1 cellular context compared by ENCODE assay signal in the genomic region with DNA sequence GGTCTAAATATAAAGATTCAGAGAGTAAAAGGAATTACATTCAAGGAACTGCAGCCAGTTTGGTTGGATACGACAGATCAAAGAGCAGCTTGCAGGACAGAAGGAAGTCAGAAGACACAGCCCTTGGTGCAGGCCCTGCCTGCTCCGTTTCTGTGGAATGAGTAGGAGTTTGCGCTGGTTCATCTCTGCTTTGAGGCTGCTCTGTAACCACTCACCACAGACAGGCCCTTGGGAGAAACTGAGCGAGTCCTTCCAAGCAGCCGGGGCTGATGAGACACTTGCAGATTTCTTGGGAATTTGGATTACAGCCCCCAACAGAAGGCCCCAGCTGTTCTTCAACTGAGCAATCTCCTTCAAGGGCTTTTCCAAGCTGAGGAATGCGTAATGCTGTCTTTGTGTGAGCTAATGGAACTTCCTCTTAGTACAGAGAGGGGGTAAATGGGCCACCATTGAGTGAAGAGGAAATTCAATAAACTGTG.
TF ChIP-seq lines count a peak whose summit lies in the region.

No MANE protein-coding gene starts in this region.

TF ChIP-seq in K562, 482 proteins besides CTCF, POLR2A, EP300 and RAD21 (continued from another document and continues in another):
- TF ChIP-seq, protein P1, sequence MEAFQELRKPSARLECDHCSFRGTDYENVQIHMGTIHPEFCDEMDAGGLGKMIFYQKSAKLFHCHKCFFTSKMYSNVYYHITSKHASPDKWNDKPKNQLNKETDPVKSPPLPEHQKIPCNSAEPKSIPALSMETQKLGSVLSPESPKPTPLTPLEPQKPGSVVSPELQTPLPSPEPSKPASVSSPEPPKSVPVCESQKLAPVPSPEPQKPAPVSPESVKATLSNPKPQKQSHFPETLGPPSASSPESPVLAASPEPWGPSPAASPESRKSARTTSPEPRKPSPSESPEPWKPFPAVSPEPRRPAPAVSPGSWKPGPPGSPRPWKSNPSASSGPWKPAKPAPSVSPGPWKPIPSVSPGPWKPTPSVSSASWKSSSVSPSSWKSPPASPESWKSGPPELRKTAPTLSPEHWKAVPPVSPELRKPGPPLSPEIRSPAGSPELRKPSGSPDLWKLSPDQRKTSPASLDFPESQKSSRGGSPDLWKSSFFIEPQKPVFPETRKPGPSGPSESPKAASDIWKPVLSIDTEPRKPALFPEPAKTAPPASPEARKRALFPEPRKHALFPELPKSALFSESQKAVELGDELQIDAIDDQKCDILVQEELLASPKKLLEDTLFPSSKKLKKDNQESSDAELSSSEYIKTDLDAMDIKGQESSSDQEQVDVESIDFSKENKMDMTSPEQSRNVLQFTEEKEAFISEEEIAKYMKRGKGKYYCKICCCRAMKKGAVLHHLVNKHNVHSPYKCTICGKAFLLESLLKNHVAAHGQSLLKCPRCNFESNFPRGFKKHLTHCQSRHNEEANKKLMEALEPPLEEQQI (IDR thresholded peaks at IDR 0.05) = no peak
- no peak for TF ChIP-seq TEAD2 (tag; IDR thresholded peaks at IDR 0.05)
- TF ChIP-seq MBD2 (IDR thresholded peaks at IDR 0.05; ENCODE audit: borderline replicate concordance, low read depth) = 0 out of 2 replicates have a peak, but pooled peaks have one; percentile 42
- no peak for TF ChIP-seq EWSR1 (IDR thresholded peaks at IDR 0.05; ENCODE audit: borderline replicate concordance, low read depth, partially characterized antibody)
- TF ChIP-seq ZNF263 (CRISPR knock-in tag; IDR thresholded peaks at IDR 0.05; ENCODE audit: borderline replicate concordance) = 0 out of 2 replicates have a peak, but pooled peaks have one; percentile 19
- TF ChIP-seq, protein P2, sequence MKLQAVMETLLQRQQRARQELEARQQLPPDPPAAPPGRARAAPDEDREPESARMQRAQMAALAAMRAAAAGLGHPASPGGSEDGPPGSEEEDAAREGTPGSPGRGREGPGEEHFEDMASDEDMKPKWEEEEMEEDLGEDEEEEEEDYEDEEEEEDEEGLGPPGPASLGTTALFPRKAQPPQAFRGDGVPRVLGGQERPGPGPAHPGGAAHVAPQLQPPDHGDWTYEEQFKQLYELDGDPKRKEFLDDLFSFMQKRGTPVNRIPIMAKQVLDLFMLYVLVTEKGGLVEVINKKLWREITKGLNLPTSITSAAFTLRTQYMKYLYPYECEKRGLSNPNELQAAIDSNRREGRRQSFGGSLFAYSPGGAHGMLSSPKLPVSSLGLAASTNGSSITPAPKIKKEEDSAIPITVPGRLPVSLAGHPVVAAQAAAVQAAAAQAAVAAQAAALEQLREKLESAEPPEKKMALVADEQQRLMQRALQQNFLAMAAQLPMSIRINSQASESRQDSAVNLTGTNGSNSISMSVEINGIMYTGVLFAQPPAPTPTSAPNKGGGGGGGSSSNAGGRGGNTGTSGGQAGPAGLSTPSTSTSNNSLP (IDR thresholded peaks at IDR 0.05; ENCODE audit: borderline replicate concordance, low read depth, low read length) = no peak
- TF ChIP-seq, protein P3, sequence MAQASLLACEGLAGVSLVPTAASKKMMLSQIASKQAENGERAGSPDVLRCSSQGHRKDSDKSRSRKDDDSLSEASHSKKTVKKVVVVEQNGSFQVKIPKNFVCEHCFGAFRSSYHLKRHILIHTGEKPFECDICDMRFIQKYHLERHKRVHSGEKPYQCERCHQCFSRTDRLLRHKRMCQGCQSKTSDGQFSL (CRISPR knock-in tag; IDR thresholded peaks at IDR 0.05) = no peak
- TF ChIP-seq, protein P3 (tag; IDR thresholded peaks at IDR 0.05) = peak in 1 of 2 experiments; percentile 65; a peak in 2 of 4 replicates
- TF ChIP-seq HOXB6 (CRISPR knock-in tag; IDR thresholded peaks at IDR 0.05; ENCODE audit: borderline replicate concordance) = no peak
- no peak for TF ChIP-seq HMG20A (CRISPR knock-in tag; conservative IDR thresholded peaks at IDR 0.05)
- no peak for TF ChIP-seq MEF2D (tag; conservative IDR thresholded peaks at IDR 0.05; ENCODE audit: low read depth)
- 0 out of 3 replicates have a peak, but pooled peaks of 1 of the 2 experiments have one; percentile 20 for TF ChIP-seq CBX3 (IDR thresholded peaks at IDR 0.05; ENCODE audit: borderline replicate concordance in 1 of 2, low read length in 2 of 2)
- TF ChIP-seq ZNF197 (CRISPR knock-in tag; IDR thresholded peaks at IDR 0.05; ENCODE audit: low read depth) = peak; percentile 30; the same call in 1 of the 2 replicates
- peak; percentile 45; the same call in 1 of the 2 replicates for TF ChIP-seq ARID1B (IDR thresholded peaks at IDR 0.05)
- TF ChIP-seq, protein P4, sequence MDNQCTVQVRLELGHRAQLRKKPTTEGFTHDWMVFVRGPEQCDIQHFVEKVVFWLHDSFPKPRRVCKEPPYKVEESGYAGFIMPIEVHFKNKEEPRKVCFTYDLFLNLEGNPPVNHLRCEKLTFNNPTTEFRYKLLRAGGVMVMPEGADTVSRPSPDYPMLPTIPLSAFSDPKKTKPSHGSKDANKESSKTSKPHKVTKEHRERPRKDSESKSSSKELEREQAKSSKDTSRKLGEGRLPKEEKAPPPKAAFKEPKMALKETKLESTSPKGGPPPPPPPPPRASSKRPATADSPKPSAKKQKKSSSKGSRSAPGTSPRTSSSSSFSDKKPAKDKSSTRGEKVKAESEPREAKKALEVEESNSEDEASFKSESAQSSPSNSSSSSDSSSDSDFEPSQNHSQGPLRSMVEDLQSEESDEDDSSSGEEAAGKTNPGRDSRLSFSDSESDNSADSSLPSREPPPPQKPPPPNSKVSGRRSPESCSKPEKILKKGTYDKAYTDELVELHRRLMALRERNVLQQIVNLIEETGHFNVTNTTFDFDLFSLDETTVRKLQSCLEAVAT (IDR thresholded peaks at IDR 0.05) = 0 out of 4 replicates have a peak, but pooled peaks of 1 of the 2 experiments have one; percentile 13
- TF ChIP-seq, protein P5, sequence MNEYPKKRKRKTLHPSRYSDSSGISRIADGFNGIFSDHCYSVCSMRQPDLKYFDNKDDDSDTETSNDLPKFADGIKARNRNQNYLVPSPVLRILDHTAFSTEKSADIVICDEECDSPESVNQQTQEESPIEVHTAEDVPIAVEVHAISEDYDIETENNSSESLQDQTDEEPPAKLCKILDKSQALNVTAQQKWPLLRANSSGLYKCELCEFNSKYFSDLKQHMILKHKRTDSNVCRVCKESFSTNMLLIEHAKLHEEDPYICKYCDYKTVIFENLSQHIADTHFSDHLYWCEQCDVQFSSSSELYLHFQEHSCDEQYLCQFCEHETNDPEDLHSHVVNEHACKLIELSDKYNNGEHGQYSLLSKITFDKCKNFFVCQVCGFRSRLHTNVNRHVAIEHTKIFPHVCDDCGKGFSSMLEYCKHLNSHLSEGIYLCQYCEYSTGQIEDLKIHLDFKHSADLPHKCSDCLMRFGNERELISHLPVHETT (CRISPR knock-in tag; conservative IDR thresholded peaks at IDR 0.05 in 1 of 2, IDR thresholded peaks at IDR 0.05 in 1 of 2) = peak in 1 of 2 experiments; percentile 86; a peak in 1 of 4 replicates
- TF ChIP-seq SMAD4 (CRISPR knock-in tag; conservative IDR thresholded peaks at IDR 0.05) = peak; percentile 65; the same call in 1 of the 2 replicates
- TF ChIP-seq, protein P6, sequence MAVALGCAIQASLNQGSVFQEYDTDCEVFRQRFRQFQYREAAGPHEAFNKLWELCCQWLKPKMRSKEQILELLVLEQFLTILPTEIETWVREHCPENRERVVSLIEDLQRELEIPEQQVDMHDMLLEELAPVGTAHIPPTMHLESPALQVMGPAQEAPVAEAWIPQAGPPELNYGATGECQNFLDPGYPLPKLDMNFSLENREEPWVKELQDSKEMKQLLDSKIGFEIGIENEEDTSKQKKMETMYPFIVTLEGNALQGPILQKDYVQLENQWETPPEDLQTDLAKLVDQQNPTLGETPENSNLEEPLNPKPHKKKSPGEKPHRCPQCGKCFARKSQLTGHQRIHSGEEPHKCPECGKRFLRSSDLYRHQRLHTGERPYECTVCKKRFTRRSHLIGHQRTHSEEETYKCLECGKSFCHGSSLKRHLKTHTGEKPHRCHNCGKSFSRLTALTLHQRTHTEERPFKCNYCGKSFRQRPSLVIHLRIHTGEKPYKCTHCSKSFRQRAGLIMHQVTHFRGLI (CRISPR knock-in tag; IDR thresholded peaks at IDR 0.05) = no peak
- peak; percentile 10 for TF ChIP-seq TBP (optimal IDR thresholded peaks at IDR 0.05; ENCODE audit: low read depth, low read length)
- TF ChIP-seq NCOA1 (IDR thresholded peaks at IDR 0.05; ENCODE audit: low read depth) = 0 out of 2 replicates have a peak, but pooled peaks have one; percentile 4
- no peak for TF ChIP-seq NUFIP1 (IDR thresholded peaks at IDR 0.05; ENCODE audit: partially characterized antibody)
- TF ChIP-seq, protein P7, sequence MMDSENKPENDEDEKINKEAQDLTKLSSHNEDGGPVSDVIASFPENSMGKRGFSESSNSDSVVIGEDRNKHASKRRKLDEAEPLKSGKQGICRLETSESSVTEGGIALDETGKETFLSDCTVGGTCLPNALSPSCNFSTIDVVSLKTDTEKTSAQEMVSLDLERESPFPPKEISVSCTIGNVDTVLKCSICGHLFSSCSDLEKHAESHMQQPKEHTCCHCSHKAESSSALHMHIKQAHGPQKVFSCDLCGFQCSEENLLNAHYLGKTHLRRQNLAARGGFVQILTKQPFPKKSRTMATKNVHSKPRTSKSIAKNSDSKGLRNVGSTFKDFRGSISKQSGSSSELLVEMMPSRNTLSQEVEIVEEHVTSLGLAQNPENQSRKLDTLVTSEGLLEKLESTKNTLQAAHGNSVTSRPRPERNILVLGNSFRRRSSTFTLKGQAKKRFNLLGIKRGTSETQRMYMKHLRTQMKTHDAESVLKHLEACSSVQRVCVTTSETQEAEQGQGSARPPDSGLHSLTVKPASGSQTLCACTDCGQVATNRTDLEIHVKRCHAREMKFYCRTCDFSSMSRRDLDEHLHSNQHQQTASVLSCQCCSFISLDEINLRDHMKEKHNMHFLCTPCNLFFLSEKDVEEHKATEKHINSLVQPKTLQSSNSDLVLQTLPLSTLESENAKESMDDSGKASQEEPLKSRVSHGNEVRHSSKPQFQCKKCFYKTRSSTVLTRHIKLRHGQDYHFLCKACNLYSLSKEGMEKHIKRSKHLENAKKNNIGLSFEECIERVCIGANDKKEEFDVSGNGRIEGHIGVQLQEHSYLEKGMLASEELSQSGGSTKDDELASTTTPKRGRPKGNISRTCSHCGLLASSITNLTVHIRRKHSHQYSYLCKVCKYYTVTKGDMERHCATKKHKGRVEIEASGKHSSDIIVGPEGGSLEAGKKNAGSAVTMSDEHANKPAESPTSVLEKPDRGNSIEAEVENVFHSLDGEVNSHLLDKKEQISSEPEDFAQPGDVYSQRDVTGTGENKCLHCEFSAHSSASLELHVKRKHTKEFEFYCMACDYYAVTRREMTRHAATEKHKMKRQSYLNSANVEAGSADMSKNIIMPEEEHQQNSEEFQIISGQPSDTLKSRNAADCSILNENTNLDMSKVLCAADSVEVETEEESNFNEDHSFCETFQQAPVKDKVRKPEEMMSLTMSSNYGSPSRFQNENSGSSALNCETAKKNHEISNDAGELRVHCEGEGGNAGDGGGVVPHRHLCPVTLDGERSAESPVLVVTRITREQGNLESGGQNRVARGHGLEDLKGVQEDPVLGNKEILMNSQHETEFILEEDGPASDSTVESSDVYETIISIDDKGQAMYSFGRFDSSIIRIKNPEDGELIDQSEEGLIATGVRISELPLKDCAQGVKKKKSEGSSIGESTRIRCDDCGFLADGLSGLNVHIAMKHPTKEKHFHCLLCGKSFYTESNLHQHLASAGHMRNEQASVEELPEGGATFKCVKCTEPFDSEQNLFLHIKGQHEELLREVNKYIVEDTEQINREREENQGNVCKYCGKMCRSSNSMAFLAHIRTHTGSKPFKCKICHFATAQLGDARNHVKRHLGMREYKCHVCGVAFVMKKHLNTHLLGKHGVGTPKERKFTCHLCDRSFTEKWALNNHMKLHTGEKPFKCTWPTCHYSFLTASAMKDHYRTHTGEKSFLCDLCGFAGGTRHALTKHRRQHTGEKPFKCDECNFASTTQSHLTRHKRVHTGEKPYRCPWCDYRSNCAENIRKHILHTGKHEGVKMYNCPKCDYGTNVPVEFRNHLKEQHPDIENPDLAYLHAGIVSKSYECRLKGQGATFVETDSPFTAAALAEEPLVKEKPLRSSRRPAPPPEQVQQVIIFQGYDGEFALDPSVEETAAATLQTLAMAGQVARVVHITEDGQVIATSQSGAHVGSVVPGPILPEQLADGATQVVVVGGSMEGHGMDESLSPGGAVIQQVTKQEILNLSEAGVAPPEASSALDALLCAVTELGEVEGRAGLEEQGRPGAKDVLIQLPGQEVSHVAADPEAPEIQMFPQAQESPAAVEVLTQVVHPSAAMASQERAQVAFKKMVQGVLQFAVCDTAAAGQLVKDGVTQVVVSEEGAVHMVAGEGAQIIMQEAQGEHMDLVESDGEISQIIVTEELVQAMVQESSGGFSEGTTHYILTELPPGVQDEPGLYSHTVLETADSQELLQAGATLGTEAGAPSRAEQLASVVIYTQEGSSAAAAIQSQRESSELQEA (IDR thresholded peaks at IDR 0.05; ENCODE audit: low read depth) = no peak
- no peak for TF ChIP-seq HNRNPH1 (optimal IDR thresholded peaks at IDR 0.05; ENCODE audit: low read depth, low read length)
- TF ChIP-seq, protein P8, sequence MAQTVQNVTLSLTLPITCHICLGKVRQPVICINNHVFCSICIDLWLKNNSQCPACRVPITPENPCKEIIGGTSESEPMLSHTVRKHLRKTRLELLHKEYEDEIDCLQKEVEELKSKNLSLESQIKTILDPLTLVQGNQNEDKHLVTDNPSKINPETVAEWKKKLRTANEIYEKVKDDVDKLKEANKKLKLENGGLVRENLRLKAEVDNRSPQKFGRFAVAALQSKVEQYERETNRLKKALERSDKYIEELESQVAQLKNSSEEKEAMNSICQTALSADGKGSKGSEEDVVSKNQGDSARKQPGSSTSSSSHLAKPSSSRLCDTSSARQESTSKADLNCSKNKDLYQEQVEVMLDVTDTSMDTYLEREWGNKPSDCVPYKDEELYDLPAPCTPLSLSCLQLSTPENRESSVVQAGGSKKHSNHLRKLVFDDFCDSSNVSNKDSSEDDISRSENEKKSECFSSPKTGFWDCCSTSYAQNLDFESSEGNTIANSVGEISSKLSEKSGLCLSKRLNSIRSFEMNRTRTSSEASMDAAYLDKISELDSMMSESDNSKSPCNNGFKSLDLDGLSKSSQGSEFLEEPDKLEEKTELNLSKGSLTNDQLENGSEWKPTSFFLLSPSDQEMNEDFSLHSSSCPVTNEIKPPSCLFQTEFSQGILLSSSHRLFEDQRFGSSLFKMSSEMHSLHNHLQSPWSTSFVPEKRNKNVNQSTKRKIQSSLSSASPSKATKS (CRISPR knock-in tag; IDR thresholded peaks at IDR 0.05) = 0 out of 2 replicates have a peak, but pooled peaks have one; percentile 4
